Comparison of ENCODE assay signal across 12 cellular contexts in the genomic region with DNA sequence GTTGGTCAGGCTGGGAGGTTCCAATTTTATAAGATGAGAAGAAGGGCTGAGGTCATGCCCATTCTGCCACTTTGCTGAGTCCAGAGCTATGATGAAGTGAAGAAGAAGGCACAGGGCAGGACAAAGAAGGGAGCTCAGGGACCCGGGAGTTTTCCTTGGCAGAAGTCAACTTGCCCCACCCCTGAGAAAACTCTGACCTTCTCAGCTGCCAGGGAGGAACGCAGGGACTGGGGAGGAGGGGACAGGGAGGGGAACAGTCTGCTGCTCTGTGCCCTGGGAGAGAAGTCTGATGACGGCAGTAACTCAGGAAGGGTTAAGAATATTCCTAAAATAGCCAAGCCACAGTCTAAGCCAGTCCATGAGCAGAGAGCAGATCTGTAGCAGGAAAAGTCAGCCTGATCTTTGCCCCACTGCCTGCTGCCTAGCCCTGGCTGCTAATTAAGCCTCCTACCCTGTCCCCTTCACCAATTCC. TPM values are rescaled to one million over a fixed set of nuclear protein-coding genes. Genes with fewer than 3 reads are reported as not detected.
DNase-seq lines count a peak whose midpoint lies in the region; TF ChIP-seq lines count a peak whose summit lies in the region.
"Had no signal": no experiment of that assay in that cellular context is flagged by ENCODE, and none has a peak within 500 bp of the region (broad histone marks: within the 10 kb centered on the region; RNA-seq: fewer than 3 reads in every experiment).

No MANE protein-coding gene starts in this region.

- peak; percentile 62 for DNase-seq in fibroblast of mammary gland (ENCODE audit: low read depth)
- DNase-seq in posterior vena cava (ENCODE audit: low spot score): peak; percentile 84
- no peak for DNase-seq in NCI-H2227 treated with DMSO at 0.1 percent for 48 hours (lab: John Stamatoyannopoulos, UW)
- no peak for DNase-seq in GDM1 (lab: John Stamatoyannopoulos, UW)
- no peak for DNase-seq in stimulated activated naive CD4-positive, alpha-beta T cell treated with Interleukin-2 at 50 U/mL for 16 hours (lab: John Stamatoyannopoulos, UW)
- DNase-seq: activated CD4-positive, alpha-beta T cell treated with anti-CD3 and anti-CD28 coated beads, Interleukin-2, amount 50 U/mL, for 1 hour; activated naive CD8-positive, alpha-beta T cell treated with anti-CD3 and anti-CD28 coated beads, Interleukin-2, amount 10 ng/mL, durations not matched to agents 7 days and 5 days; KG1; NCI-H446 had no signal

- H3K4me1 ChIP-seq in BLaER1: peaks cover 7% of the 10 kb centered on the region; the same call in 1 of the 2 replicates
- H3K4me1 ChIP-seq: SJSA1 had no signal

- H3K4me3 ChIP-seq in BLaER1: no peak overlapping the region
- no peak overlapping the region for H3K4me3 ChIP-seq in fibroblast of mammary gland (ENCODE audit: control insufficient read depth, low read depth, low read length)
- H3K4me3 ChIP-seq: SJSA1 had no signal

- TF ChIP-seq CTCF in fibroblast of mammary gland (conservative IDR thresholded peaks at IDR 0.05; ENCODE audit: control insufficient read depth, insufficient read depth, low read depth, low read length): no peak

- no peak overlapping the region for H3K27ac ChIP-seq in BLaER1
- H3K27ac ChIP-seq: epithelial cell of prostate, SJSA1 had no signal

- H3K4me2 ChIP-seq in BLaER1: peak overlapping the region; percentile 32

- intact Hi-C loops in posterior vena cava (cut with DNase I): loop anchor here (10.0 kb wide), 2 partner anchors 105 to 115 kb away; a partner anchor contains a TSS

- H3K36me3 ChIP-seq in BLaER1: no peaks in the 10 kb centered on the region
- H3K36me3 ChIP-seq: SJSA1 had no signal

- H3K9me3 ChIP-seq in BLaER1: no peaks in the 10 kb centered on the region
- H3K9me3 ChIP-seq: SJSA1 had no signal

- H4K20me1 ChIP-seq in BLaER1: no peaks in the 10 kb centered on the region

- no peak overlapping the region for H3K9ac ChIP-seq in BLaER1

- H3K27me3 ChIP-seq in BLaER1: no peaks in the 10 kb centered on the region
- H3K27me3 ChIP-seq: SJSA1 had no signal

RNA-seq across cellular contexts. Expression of a gene that starts 11.7 kb away (rescaled TPM):
- total RNA-seq in posterior vena cava: 100 to 1,000 TPM; 188 to 212 TPM
- total RNA-seq: activated naive CD8-positive, alpha-beta T cell treated with anti-CD3 and anti-CD28 coated beads, Interleukin-2, amount 10 ng/mL, durations not matched to agents 7 days and 5 days; SJSA1 had no signal

RNA-seq across cellular contexts. Expression of a gene that starts 21.6 kb away (rescaled TPM):
- 10 to 100 TPM; 55.9 to 61.1 TPM for total RNA-seq in posterior vena cava
- total RNA-seq: activated naive CD8-positive, alpha-beta T cell treated with anti-CD3 and anti-CD28 coated beads, Interleukin-2, amount 10 ng/mL, durations not matched to agents 7 days and 5 days had no signal

RNA-seq across cellular contexts. Expression of a gene that starts 22.6 kb away (rescaled TPM):
- 10 to 100 TPM; 46.6 to 57.0 TPM for total RNA-seq in posterior vena cava
- total RNA-seq: activated naive CD8-positive, alpha-beta T cell treated with anti-CD3 and anti-CD28 coated beads, Interleukin-2, amount 10 ng/mL, durations not matched to agents 7 days and 5 days had no signal

RNA-seq across cellular contexts. Expression of a gene that starts 40.1 kb away (rescaled TPM):
- total RNA-seq in posterior vena cava: not detected
- total RNA-seq: activated naive CD8-positive, alpha-beta T cell treated with anti-CD3 and anti-CD28 coated beads, Interleukin-2, amount 10 ng/mL, durations not matched to agents 7 days and 5 days; SJSA1 had no signal

Comparison
In these comparisons a context has a peak if more than half of its experiments do, and no peak if none do; other contexts are left out.
1. DNase-seq: peak in fibroblast of mammary gland (single experiment) and posterior vena cava (single experiment); none in NCI-H2227 treated with DMSO at 0.1 percent for 48 hours (single experiment), GDM1 (single experiment) and stimulated activated naive CD4-positive, alpha-beta T cell treated with Interleukin-2 at 50 U/mL for 16 hours (single experiment).